Comparison of ENCODE assay signal across 27 cellular contexts in genomic region chrX:152892999-152893605, GRCh38. TPM values are rescaled to one million over a fixed set of nuclear protein-coding genes. Genes with fewer than 3 reads are reported as not detected.
DNase-seq lines count a peak whose midpoint lies in the region; ATAC-seq, FAIRE-seq and TF ChIP-seq lines count a peak whose summit lies in the region.
"Had no signal": no experiment of that assay in that cellular context is flagged by ENCODE, and none has a peak within 500 bp of the region (broad histone marks: within the 10 kb centered on the region; RNA-seq: fewer than 3 reads in every experiment).

No MANE protein-coding gene starts in this region.

- H3K27ac ChIP-seq in RWPE1 (peak overlapping the region; percentile 83; the same call in 1 of the 2 replicates), H1 (ENCODE audit: low read depth, low read length) (no peak overlapping the region), SJCRH30 (no peak overlapping the region)
- H3K27ac ChIP-seq: HL-60 had no signal

- H2BK15ac ChIP-seq in H1 (ENCODE audit: low read length) = no peak overlapping the region

- no peak overlapping the region for H2BK20ac ChIP-seq in H1 (ENCODE audit: low read length)

- H3K27me3 ChIP-seq in H1 (replicated peaks in 1 of 4; ENCODE audit: control insufficient read depth in 3 of 4, extremely low read depth in 1 of 4, insufficient read depth in 3 of 4, low read length in 3 of 4) (peaks cover 0 to 2% (median 0%) of the 10 kb centered on the region in 4 experiments; a peak in 2 of 7 replicates), SJCRH30 (no peaks in the 10 kb centered on the region)
- H3K27me3 ChIP-seq: BE2C had no signal

- no peak overlapping the region for H3K4me3 Mint-ChIP-seq in nephron
- H3K4me3 Mint-ChIP-seq: IgD-negative memory B cell had no signal

- H3K4me3 ChIP-seq in H1 (ENCODE audit: extremely low read depth in 1 of 4, insufficient read depth in 2 of 4, low read depth in 3 of 4, low read length in 4 of 4) (no peak overlapping the region), SJCRH30 (no peak overlapping the region)

- no peak for FAIRE-seq in H1 (lab: Jason Lieb, UNC)
- FAIRE-seq: D721Med had no signal

- H3K27ac Mint-ChIP-seq in nephron = peak overlapping the region in 2 of 3 experiments; percentile 91 to 93
- H3K27ac Mint-ChIP-seq: IgD-negative memory B cell had no signal

- TF ChIP-seq CTCF in GM13976 (IDR thresholded peaks at IDR 0.05; ENCODE audit: borderline replicate concordance, control extremely low read depth, extremely low read depth, insufficient read depth, missing control alignments) = no peak
- TF ChIP-seq CTCF in RWPE1 (conservative IDR thresholded peaks at IDR 0.05; ENCODE audit: low read depth) = no peak
- no peak for TF ChIP-seq CTCF in H1 (IDR thresholded peaks at IDR 0.05; ENCODE audit: control extremely low read depth in 1 of 3, insufficient read depth in 1 of 3, low read depth in 1 of 3, low read length in 3 of 3)
- no peak for TF ChIP-seq CTCF in nephron (IDR thresholded peaks at IDR 0.05; ENCODE audit: unreplicated experiment in 3 of 3)

- DNase-seq in GM13976 (ENCODE audit: low spot score) (peak; percentile 12), RWPE1 (ENCODE audit: low spot score) (no peak), H1 (ENCODE audit: low read depth in 1 of 2, low spot score in 2 of 2) (no peak), C1 segment of cervical spinal cord (lab: John Stamatoyannopoulos, UW) (no peak), T-helper 2 cell (no peak), SJCRH30 (no peak)
- DNase-seq: 8988T; ACHN; BE2C; DMS53; HCEC 1CT; NCI-H1048; NCI-H1417; NCI-H1694; NCI-H2029 treated with DMSO at 0.1 percent for 48 hours; NCI-H446 treated with DMSO at 0.1 percent for 48 hours; NCI-H526; NCI-H82; NK-92 treated with Interleukin-12 subunit alpha and Interleukin-12 subunit beta, amount 100 ng/mL, for 24 hours; PC-3; Right ventricle myocardium superior had no signal

- peak overlapping the region; percentile 21 to 27; a peak in 1 of 4 replicates for H3K4me2 ChIP-seq in H1 (ENCODE audit: insufficient read depth in 1 of 2, low read depth in 2 of 2, low read length in 2 of 2)

- H3K79me2 ChIP-seq in H1 (ENCODE audit: control insufficient read depth in 1 of 2, insufficient read depth in 2 of 2, low read length in 2 of 2) = no peaks in the 10 kb centered on the region

- no peak overlapping the region for H4K5ac ChIP-seq in H1 (ENCODE audit: insufficient read length, low read depth, low read length)

- peaks cover 2% of the 10 kb centered on the region; the same call in 1 of the 2 replicates for H3K23me2 ChIP-seq in H1 (ENCODE audit: low read depth, low read length)

- no peak for TF ChIP-seq POLR2A in H1 (IDR thresholded peaks at IDR 0.05; ENCODE audit: control extremely low read depth in 1 of 2, low read depth in 2 of 2, low read length in 2 of 2)

- POLR2A ChIA-PET in RWPE1 (lab: Yijun Ruan, JAX; ENCODE audit: low non-redundant PET) (no interaction called here), H1 (lab: Charles Lee; ENCODE audit: partially characterized antibody) (interaction anchor here (1.1 kb wide), 1 partner anchor 20 kb away, joined by 5 read pairs; no protein-coding TSS in a partner anchor)

- no peak overlapping the region for H3K56ac ChIP-seq in H1 (replicated peaks; ENCODE audit: insufficient read length, low read depth, low read length)

- H3K79me1 ChIP-seq in H1 (ENCODE audit: low read depth, low read length) = no peaks in the 10 kb centered on the region

- H3K14ac ChIP-seq in H1 (ENCODE audit: insufficient read length) = no peak overlapping the region

- H2AK5ac ChIP-seq in H1 (ENCODE audit: low read depth, low read length) = no peak overlapping the region

- no peaks in the 10 kb centered on the region for H3K36me3 Mint-ChIP-seq in nephron (ENCODE audit: low read depth)
- H3K36me3 Mint-ChIP-seq: IgD-negative memory B cell had no signal

- no peak overlapping the region for H2BK120ac ChIP-seq in H1 (replicated peaks; ENCODE audit: low read depth, low read length)

- peaks cover 23% of the 10 kb centered on the region for H3K9me3 Mint-ChIP-seq in nephron

- no peak overlapping the region for H3K23ac ChIP-seq in H1 (ENCODE audit: insufficient read length)

- no peak overlapping the region for H2BK5ac ChIP-seq in H1 (ENCODE audit: low read depth, low read length)

- CTCF ChIA-PET in RWPE1 (lab: Yijun Ruan, JAX) (interaction anchor here (0.6 kb wide), 1 partner anchor 16 kb away, joined by 4 read pairs; no protein-coding TSS in a partner anchor), H1 (lab: Charles Lee; ENCODE audit: partially characterized antibody) (interaction anchor here (1.0 to 2.2 kb wide), 5 partner anchors 9 to 72 kb away, joined by 3 to 7 read pairs (median 4); no protein-coding TSS in a partner anchor)

- TF ChIP-seq RAD21 in H1 (IDR thresholded peaks at IDR 0.05 in 1 of 2, conservative IDR thresholded peaks at IDR 0.05 in 1 of 2; ENCODE audit: low read depth in 2 of 2, low read length in 2 of 2) = no peak

- peak overlapping the region; percentile 90; the same call in 1 of the 2 replicates for H2BK12ac ChIP-seq in H1 (ENCODE audit: low read depth, low read length)

- H2AFZ ChIP-seq in H1 (ENCODE audit: low read length) = no peak overlapping the region

- no peak overlapping the region for H3K9ac ChIP-seq in H1 (replicated peaks in 1 of 4; ENCODE audit: extremely low read depth in 1 of 4, low read depth in 3 of 4, low read length in 3 of 4)

- H3K4me1 ChIP-seq in H1 (replicated peaks in 1 of 4; ENCODE audit: control insufficient read depth in 3 of 4, insufficient read depth in 4 of 4, low read length in 3 of 4) (peaks cover 6 to 41% (median 21%) of the 10 kb centered on the region in 4 experiments), SJCRH30 (no peaks in the 10 kb centered on the region)
- H3K4me1 ChIP-seq: BE2C had no signal

- WGBS in H1 (ENCODE audit: extremely low coverage in 1 of 2, insufficient coverage in 1 of 2, insufficient read length in 1 of 2, insufficient replicate concordance in 2 of 2, low coverage in 1 of 2, low lambda C conversion rate in 2 of 2, missing lambda C conversion rate in 1 of 2), 2 experiments = 39% methylated on average over 7 of the region's 14 CpGs; no CpG with 5 or more reads in 1 of the 2 experiments

- H4K91ac ChIP-seq in H1 (replicated peaks; ENCODE audit: insufficient read length, low read length) = peak overlapping the region; percentile 71

- peaks cover 13% of the 10 kb centered on the region for H3K27me3 Mint-ChIP-seq in nephron (ENCODE audit: low read depth)

- no peak for ATAC-seq in HG03565 (IDR thresholded peaks at IDR 0.05; ENCODE audit: unreplicated experiment)
- ATAC-seq: PC-3 had no signal

- no peaks in the 10 kb centered on the region for H3K36me3 ChIP-seq in H1 (ENCODE audit: control insufficient read depth in 2 of 4, insufficient read depth in 4 of 4, low read length in 3 of 4)
- no peaks in the 10 kb centered on the region for H3K36me3 ChIP-seq in SJCRH30
- H3K36me3 ChIP-seq: BE2C had no signal

- H4K20me1 ChIP-seq in H1 (replicated peaks in 1 of 2; ENCODE audit: control insufficient read depth in 1 of 2, insufficient read depth in 2 of 2, low read length in 2 of 2) = no peaks in the 10 kb centered on the region

- TF ChIP-seq EP300 in H1 (IDR thresholded peaks at IDR 0.05; ENCODE audit: borderline replicate concordance in 1 of 2, low read depth in 2 of 2, low read length in 2 of 2) = no peak

- H4K8ac ChIP-seq in H1 (ENCODE audit: extremely low read depth, insufficient read depth, low read length) = peak overlapping the region; percentile 16; the same call in 1 of the 2 replicates

- H3K9me3 ChIP-seq in H1 (ENCODE audit: insufficient read depth in 2 of 2, low read depth in 1 of 2, low read length in 1 of 2) (no peaks in the 10 kb centered on the region), SJCRH30 (replicated peaks) (no peaks in the 10 kb centered on the region)
- H3K9me3 ChIP-seq: BE2C had no signal

- no peak overlapping the region for H3K4ac ChIP-seq in H1 (replicated peaks; ENCODE audit: insufficient read length, low read depth, low read length)

- in situ Hi-C loops in GM13976 (cut with MboI; ENCODE audit: low sequenced_read_pairs, unreplicated experiment) = no loop called here

- peak overlapping the region; percentile 19 for H3K18ac ChIP-seq in H1 (ENCODE audit: extremely low read depth, low read length)

- H3K4me1 Mint-ChIP-seq in nephron = peaks cover 10% of the 10 kb centered on the region

TF ChIP-seq in H1, 55 proteins besides CTCF, POLR2A, EP300 and RAD21 (continues in another document):
- no peak for TF ChIP-seq SUZ12 (IDR thresholded peaks at IDR 0.05; ENCODE audit: low read length)
- TF ChIP-seq MAX (IDR thresholded peaks at IDR 0.05) = no peak
- no peak for TF ChIP-seq ATF2 (IDR thresholded peaks at IDR 0.05; ENCODE audit: low read length)
- TF ChIP-seq TAF1 (IDR thresholded peaks at IDR 0.05; ENCODE audit: low read depth, low read length) = no peak
- TF ChIP-seq CEBPB (IDR thresholded peaks at IDR 0.05; ENCODE audit: low read depth, low read length) = no peak
- no peak for TF ChIP-seq TCF12 (IDR thresholded peaks at IDR 0.05; ENCODE audit: low read depth, low read length)
- TF ChIP-seq EGR1 (IDR thresholded peaks at IDR 0.05; ENCODE audit: borderline replicate concordance, low read depth, low read length) = no peak
- no peak for TF ChIP-seq ASH2L (IDR thresholded peaks at IDR 0.05; ENCODE audit: low read length)

RNA-seq across cellular contexts. Expression of gene ZNF185, which starts 4.8 kb away (rescaled TPM):
- 15.4 and 15.6 TPM in 2 replicates for total RNA-seq in H1 (2021; fragmentation: NEBNext Ultra II Directional; extraction: Animal tissue kit (Norgen Biotek cat#: 25700))
- 18.6 and 20.1 TPM in 2 replicates for polyA plus RNA-seq in H1 (2011; rRNA removed)
- polyA plus RNA-seq in H1 (2011; cell fraction: cytosol; rRNA removed) = 16.8 TPM
- polyA plus RNA-seq in H1 (2011; cell fraction: nucleus; rRNA removed) = 33.8 TPM
- 13.5 to 18.5 TPM (median 15.8 TPM) in 4 replicates for polyA plus RNA-seq in H1 (2012, experiment 1 of 2)
- 6.4 TPM for polyA plus RNA-seq in H1 (2012, experiment 2 of 2)
- polyA plus RNA-seq in H1 (2013, experiment 1 of 2) = 8.5 TPM
- polyA plus RNA-seq in H1 (2013, experiment 2 of 2) = 9.2 TPM
- polyA minus RNA-seq in H1 (2011; rRNA and poly(A)+ RNA removed) = 17.3 and 24.3 TPM in 2 replicates
- polyA minus RNA-seq in H1 (2011; cell fraction: cytosol; rRNA and poly(A)+ RNA removed) = 10.8 TPM
- polyA minus RNA-seq in H1 (2011; cell fraction: nucleus; rRNA and poly(A)+ RNA removed) = 9.4 TPM
- 0.26 and 0.28 TPM in 2 replicates for total RNA-seq in SJCRH30 (2014; rRNA removed; shearing (Covaris generic))
- total RNA-seq: G401 had no signal

Comparison
In these comparisons a context has a peak if more than half of its experiments do, and no peak if none do; other contexts are left out.
1. RNA of gene ZNF185, which starts 4.8 kb away (total RNA-seq): 15.4 to 15.6 TPM in H1; 0.26 to 0.28 TPM in SJCRH30; every median in the first group is over 10 times any median in the second.